17 cellular contexts compared by ENCODE assay signal in genomic region chr19:2933490-2933910, GRCh38. TPM values are rescaled to one million over a fixed set of nuclear protein-coding genes. Genes with fewer than 3 reads are reported as not detected.
DNase-seq lines count a peak whose midpoint lies in the region; ATAC-seq lines count a peak whose summit lies in the region.
"Had no signal": no experiment of that assay in that cellular context is flagged by ENCODE, and none has a peak within 500 bp of the region (broad histone marks: within the 10 kb centered on the region; RNA-seq: fewer than 3 reads in every experiment).

No MANE protein-coding gene starts in this region.

- H3K4me3 ChIP-seq in adipocyte (ENCODE audit: low read length): peak overlapping the region; percentile 70
- H3K4me3 ChIP-seq in iPS-20b (ENCODE audit: low read length): peak overlapping the region; percentile 24; the same call in 1 of the 2 replicates
- H3K4me3 ChIP-seq: SJSA1 had no signal

- no peak overlapping the region for H3K4me3 Mint-ChIP-seq in activated naive CD8-positive, alpha-beta T cell treated with anti-CD3 and anti-CD28 coated beads for 36 hours
- H3K4me3 Mint-ChIP-seq in activated naive CD8-positive, alpha-beta T cell treated with anti-CD3 and anti-CD28 coated beads, Interleukin-2, amount 50 U/mL, for 24 hours: no peak overlapping the region
- H3K4me3 Mint-ChIP-seq: CD4-positive, alpha-beta T cell had no signal

- H3K9ac ChIP-seq in adipocyte (ENCODE audit: low read length): no peak overlapping the region
- H3K9ac ChIP-seq in iPS-20b (ENCODE audit: low read depth, low read length): no peak overlapping the region

- no peak for ATAC-seq in activated naive CD8-positive, alpha-beta T cell treated with anti-CD3 and anti-CD28 coated beads, Interleukin-2, amount 50 U/mL, for 24 hours
- no peak for ATAC-seq in GM21529 (IDR thresholded peaks at IDR 0.05; ENCODE audit: unreplicated experiment)

- H3K9me3 Mint-ChIP-seq in activated naive CD8-positive, alpha-beta T cell treated with anti-CD3 and anti-CD28 coated beads for 36 hours: peaks cover 39% of the 10 kb centered on the region
- H3K9me3 Mint-ChIP-seq in activated naive CD8-positive, alpha-beta T cell treated with anti-CD3 and anti-CD28 coated beads, Interleukin-2, amount 50 U/mL, for 24 hours: peaks cover 28% of the 10 kb centered on the region

- H3K36me3 Mint-ChIP-seq in activated naive CD8-positive, alpha-beta T cell treated with anti-CD3 and anti-CD28 coated beads for 36 hours: peaks cover 79% of the 10 kb centered on the region
- peaks cover 66% of the 10 kb centered on the region for H3K36me3 Mint-ChIP-seq in activated naive CD8-positive, alpha-beta T cell treated with anti-CD3 and anti-CD28 coated beads, Interleukin-2, amount 50 U/mL, for 24 hours (ENCODE audit: low read depth)

- no peak for DNase-seq in activated naive CD8-positive, alpha-beta T cell treated with anti-CD3 and anti-CD28 coated beads for 36 hours
- no peak for DNase-seq in activated naive CD8-positive, alpha-beta T cell treated with anti-CD3 and anti-CD28 coated beads, Interleukin-2, amount 50 U/mL, for 24 hours
- DNase-seq in adipocyte (ENCODE audit: low read depth) (no peak), midbrain (lab: John Stamatoyannopoulos, UW) (no peak)
- no peak for DNase-seq in activated CD4-positive, alpha-beta T cell treated with anti-CD3 and anti-CD28 coated beads, Interleukin-2, amount 50 U/mL, for 48 hours
- DNase-seq: CD4-positive, alpha-beta T cell; DND-41; GDM1; NCI-H2029; NCI-H526 treated with DMSO at 0.1 percent for 48 hours; OCI-M1 had no signal

- H3K4me1 ChIP-seq in adipocyte (ENCODE audit: control insufficient read depth, insufficient read depth, low read length) (no peaks in the 10 kb centered on the region), iPS-20b (ENCODE audit: insufficient read depth, low read length) (no peaks in the 10 kb centered on the region)
- H3K4me1 ChIP-seq: SJSA1 had no signal

- H3K36me3 ChIP-seq in adipocyte (ENCODE audit: control insufficient read depth, insufficient read depth, low read length, severe bottlenecking): peaks cover 65% of the 10 kb centered on the region
- peaks cover 54% of the 10 kb centered on the region for H3K36me3 ChIP-seq in iPS-20b (ENCODE audit: insufficient read depth, low read depth, low read length)

- H3K27me3 ChIP-seq in adipocyte (replicated peaks; ENCODE audit: control insufficient read depth, insufficient read depth, low read length) (no peaks in the 10 kb centered on the region), iPS-20b (ENCODE audit: insufficient read depth, low read length) (no peaks in the 10 kb centered on the region)
- H3K27me3 ChIP-seq: SJSA1 had no signal

- H3K27ac Mint-ChIP-seq in activated naive CD8-positive, alpha-beta T cell treated with anti-CD3 and anti-CD28 coated beads for 36 hours: peak overlapping the region; percentile 34
- no peak overlapping the region for H3K27ac Mint-ChIP-seq in activated naive CD8-positive, alpha-beta T cell treated with anti-CD3 and anti-CD28 coated beads, Interleukin-2, amount 50 U/mL, for 24 hours
- H3K27ac Mint-ChIP-seq: CD4-positive, alpha-beta T cell had no signal

- H3K9me3 ChIP-seq in adipocyte (ENCODE audit: control insufficient read depth, low read length) (peaks cover 52% of the 10 kb centered on the region), iPS-20b (ENCODE audit: insufficient read depth, low read depth, low read length) (peaks cover 56% of the 10 kb centered on the region)

- H3K27ac ChIP-seq in iPS-20b (ENCODE audit: low read length) (no peak overlapping the region), temporal lobe (ENCODE audit: low read depth, low read length) (peak overlapping the region; percentile 19)
- H3K27ac ChIP-seq: RWPE1, SJSA1 had no signal

- H3K4me1 Mint-ChIP-seq in activated naive CD8-positive, alpha-beta T cell treated with anti-CD3 and anti-CD28 coated beads for 36 hours: no peaks in the 10 kb centered on the region
- no peaks in the 10 kb centered on the region for H3K4me1 Mint-ChIP-seq in activated naive CD8-positive, alpha-beta T cell treated with anti-CD3 and anti-CD28 coated beads, Interleukin-2, amount 50 U/mL, for 24 hours

- no peaks in the 10 kb centered on the region for H3K27me3 Mint-ChIP-seq in activated naive CD8-positive, alpha-beta T cell treated with anti-CD3 and anti-CD28 coated beads for 36 hours
- H3K27me3 Mint-ChIP-seq in activated naive CD8-positive, alpha-beta T cell treated with anti-CD3 and anti-CD28 coated beads, Interleukin-2, amount 50 U/mL, for 24 hours: no peaks in the 10 kb centered on the region
- H3K27me3 Mint-ChIP-seq: CD4-positive, alpha-beta T cell had no signal

RNA-seq across cellular contexts. Expression of gene ZNF77, which starts 11.3 kb away (rescaled TPM):
- 1 to 10 TPM; 3.4 to 3.5 TPM for total RNA-seq in activated naive CD8-positive, alpha-beta T cell treated with anti-CD3 and anti-CD28 coated beads for 36 hours
- total RNA-seq in temporal lobe: 4.7 TPM

RNA-seq across cellular contexts. Expression of gene ZNF57, which starts 32.8 kb away (rescaled TPM):
- total RNA-seq in activated naive CD8-positive, alpha-beta T cell treated with anti-CD3 and anti-CD28 coated beads for 36 hours: 1 to 10 TPM; 4.2 to 5.3 TPM
- total RNA-seq in temporal lobe: 3.7 TPM

RNA-seq across cellular contexts. Expression of gene TLE6, which starts 43.9 kb away (rescaled TPM):
- 1 to 10 TPM; 2.4 to 3.2 TPM for total RNA-seq in activated naive CD8-positive, alpha-beta T cell treated with anti-CD3 and anti-CD28 coated beads for 36 hours
- total RNA-seq in temporal lobe: 0.98 TPM
- total RNA-seq: A673; CD4-positive, alpha-beta T cell had no signal
